Comparison of ENCODE assay signal across 8 cellular contexts in genomic region chr1:229027622-229028182, GRCh38.
DNase-seq lines count a peak whose midpoint lies in the region; TF ChIP-seq lines count a peak whose summit lies in the region.

No MANE protein-coding gene starts in this region.

- peak overlapping the region; percentile 81 for H3K4me3 Mint-ChIP-seq in activated CD4-positive, alpha-beta T cell treated with anti-CD3 and anti-CD28 coated beads, Interleukin-2, amount 10 ng/mL, durations not matched to agents 24 days and 14 days

- DNase-seq in AG09309 (ENCODE audit: low read depth) (peak; percentile 4), HAP-1 (ENCODE audit: low spot score in 2 of 2) (peak; percentile 57 to 75), iPS DF 4.7 (ENCODE audit: extremely low read depth, low spot score) (peak; percentile 46), LoVo (ENCODE audit: low spot score) (no peak), medulla oblongata (ENCODE audit: extremely low spot score) (no peak), NCI-H2227 treated with DMSO at 0.1 percent for 48 hours (lab: John Stamatoyannopoulos, UW) (no peak)
- peak; percentile 72 for DNase-seq in activated CD4-positive, alpha-beta T cell treated with anti-CD3 and anti-CD28 coated beads, Interleukin-2, amount 10 ng/mL, durations not matched to agents 24 days and 14 days
- peak; percentile 1 to 2 for DNase-seq in stimulated activated CD8-positive, alpha-beta memory T cell treated with anti-CD3 and anti-CD28 coated beads, Interleukin-7, amount 100 ng/mL, for 48 hours (ENCODE audit: extremely low read depth in 1 of 2, low read depth in 1 of 2)

- H3K4me1 ChIP-seq in HAP-1: peaks cover 8% of the 10 kb centered on the region

- H3K9me3 Mint-ChIP-seq in activated CD4-positive, alpha-beta T cell treated with anti-CD3 and anti-CD28 coated beads, Interleukin-2, amount 10 ng/mL, durations not matched to agents 24 days and 14 days: no peaks in the 10 kb centered on the region

- no peak for TF ChIP-seq CTCF in AG09309 (IDR thresholded peaks at IDR 0.05; ENCODE audit: control insufficient read depth, insufficient read depth, low read depth, low read length, missing control alignments)

- H3K27me3 Mint-ChIP-seq in activated CD4-positive, alpha-beta T cell treated with anti-CD3 and anti-CD28 coated beads, Interleukin-2, amount 10 ng/mL, durations not matched to agents 24 days and 14 days: peaks cover 7% of the 10 kb centered on the region

- H3K4me3 ChIP-seq in AG09309 (ENCODE audit: control insufficient read depth, low read depth, low read length): no peak overlapping the region
- H3K4me3 ChIP-seq in HAP-1: no peak overlapping the region

- peak overlapping the region; percentile 78 for H3K27ac Mint-ChIP-seq in activated CD4-positive, alpha-beta T cell treated with anti-CD3 and anti-CD28 coated beads, Interleukin-2, amount 10 ng/mL, durations not matched to agents 24 days and 14 days

- H3K27me3 ChIP-seq in HAP-1 (ENCODE audit: low read depth): no peaks in the 10 kb centered on the region

- H3K36me3 Mint-ChIP-seq in activated CD4-positive, alpha-beta T cell treated with anti-CD3 and anti-CD28 coated beads, Interleukin-2, amount 10 ng/mL, durations not matched to agents 24 days and 14 days (ENCODE audit: low read depth): no peaks in the 10 kb centered on the region

- intact Hi-C loops in activated CD4-positive, alpha-beta T cell treated with anti-CD3 and anti-CD28 coated beads, Interleukin-2, amount 10 ng/mL, durations not matched to agents 24 days and 14 days (cut with micrococcal nuclease): no loop called here

- H3K4me1 Mint-ChIP-seq in activated CD4-positive, alpha-beta T cell treated with anti-CD3 and anti-CD28 coated beads, Interleukin-2, amount 10 ng/mL, durations not matched to agents 24 days and 14 days: peaks cover 11% of the 10 kb centered on the region

- H3K36me3 ChIP-seq in HAP-1 (replicated peaks): no peaks in the 10 kb centered on the region

- in situ Hi-C loops in HAP-1 (cut with MboI; ENCODE audit: low sequenced_read_pairs): no loop called here

- H3K9me3 ChIP-seq in HAP-1: no peaks in the 10 kb centered on the region

Comparison
In these comparisons a context has a peak if more than half of its experiments do, and no peak if none do; other contexts are left out.
1. DNase-seq: peak in AG09309 (single experiment), HAP-1 (2 of 2), activated CD4-positive, alpha-beta T cell treated with anti-CD3 and anti-CD28 coated beads, Interleukin-2, amount 10 ng/mL, durations not matched to agents 24 days and 14 days (single experiment), iPS DF 4.7 (single experiment) and stimulated activated CD8-positive, alpha-beta memory T cell treated with anti-CD3 and anti-CD28 coated beads, Interleukin-7, amount 100 ng/mL, for 48 hours (2 of 2); none in LoVo (single experiment), medulla oblongata (single experiment) and NCI-H2227 treated with DMSO at 0.1 percent for 48 hours (single experiment).